9 cellular contexts compared by ENCODE assay signal in the genomic region with DNA sequence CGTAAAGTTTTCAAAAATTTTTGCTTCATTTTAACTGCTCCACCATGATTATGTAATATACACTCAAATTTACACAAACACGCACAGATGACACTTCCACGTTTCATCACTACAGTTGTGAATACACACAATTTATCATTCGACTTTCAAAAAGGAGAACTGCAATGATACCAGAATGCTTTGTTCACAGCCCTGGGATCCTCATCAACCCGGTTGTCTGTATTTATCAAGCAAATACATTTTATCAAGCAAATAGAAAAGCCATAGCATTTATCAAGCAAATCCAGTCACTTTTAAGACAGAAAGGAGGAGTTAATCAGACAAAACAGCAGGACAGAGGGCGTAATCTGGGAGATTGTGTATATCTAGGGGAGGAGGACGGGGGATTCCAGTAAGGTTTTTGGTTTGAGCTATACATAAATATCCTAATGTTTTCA. TPM values are rescaled to one million over a fixed set of nuclear protein-coding genes. Genes with fewer than 3 reads are reported as not detected.
DNase-seq lines count a peak whose midpoint lies in the region; ATAC-seq lines count a peak whose summit lies in the region.
"Had no signal": no experiment of that assay in that cellular context is flagged by ENCODE, and none has a peak within 500 bp of the region (broad histone marks: within the 10 kb centered on the region; RNA-seq: fewer than 3 reads in every experiment).

No MANE protein-coding gene starts in this region.

- no peaks in the 10 kb centered on the region for H3K36me3 ChIP-seq in CD8-positive, alpha-beta memory T cell (ENCODE audit: insufficient read depth, low read length)
- no peaks in the 10 kb centered on the region for H3K36me3 ChIP-seq in Karpas-422 (ENCODE audit: insufficient read depth, low read length)
- no peaks in the 10 kb centered on the region for H3K36me3 ChIP-seq in mesendoderm (ENCODE audit: control insufficient read depth, insufficient read depth, low read length)

- no peaks in the 10 kb centered on the region for H3K9me2 ChIP-seq in Karpas-422 (replicated peaks; ENCODE audit: insufficient read depth, low read length)

- 100% methylated on average over 2 of the region's 7 CpGs for WGBS in mesendoderm (ENCODE audit: extremely low coverage, insufficient coverage, low lambda C conversion rate)

- H4K5ac ChIP-seq in mesendoderm (ENCODE audit: low read length) = no peak overlapping the region

- no peak overlapping the region for H2BK5ac ChIP-seq in mesendoderm (ENCODE audit: low read length)

- CTCF ChIA-PET in CD8-positive, alpha-beta memory T cell (lab: Charles Lee) = interaction anchor here (1.1 to 10.4 kb wide), 3 partner anchors 17 to 235 kb away, joined by 3 to 81 read pairs (median 4); partner anchors contain the start of gene HMGN4

- H2BK120ac ChIP-seq in mesendoderm (ENCODE audit: low read depth, low read length) = no peak overlapping the region

- POLR2A ChIA-PET in CD8-positive, alpha-beta memory T cell (lab: Charles Lee) = interaction anchor here (0.7 to 1.2 kb wide), 4 partner anchors 9 to 38 kb away, joined by 3 to 5 read pairs (median 4); partner anchors contain the start of gene HMGN4

- no peaks in the 10 kb centered on the region for H3K79me1 ChIP-seq in mesendoderm (ENCODE audit: low read length)

- no peak overlapping the region for H2BK15ac ChIP-seq in mesendoderm (replicated peaks; ENCODE audit: low read depth)

- H3K9ac ChIP-seq in Karpas-422 (ENCODE audit: low read length) (no peak overlapping the region), mesendoderm (ENCODE audit: low read length) (no peak overlapping the region)

- peaks cover 23 to 38% (median 26%) of the 10 kb centered on the region in 3 donors for H3K4me1 Mint-ChIP-seq in CD8-positive, alpha-beta memory T cell
- peaks cover 50% of the 10 kb centered on the region for H3K4me1 Mint-ChIP-seq in activated naive CD8-positive, alpha-beta T cell treated with anti-CD3 and anti-CD28 coated beads, Interleukin-2, amount 50 U/mL, for 24 hours

- H4K8ac ChIP-seq in mesendoderm (ENCODE audit: low read depth, low read length) = no peak overlapping the region

- H3K4me1 ChIP-seq in CD8-positive, alpha-beta memory T cell (ENCODE audit: insufficient read depth, low read length) = peaks cover 14% of the 10 kb centered on the region
- H3K4me1 ChIP-seq in Karpas-422 (ENCODE audit: low read length) (peaks cover 17% of the 10 kb centered on the region), mesendoderm (ENCODE audit: control insufficient read depth, low read depth, low read length) (no peaks in the 10 kb centered on the region)

- H3K18ac ChIP-seq in mesendoderm (ENCODE audit: low read length) = no peak overlapping the region

- no peak overlapping the region for H3K56ac ChIP-seq in mesendoderm (ENCODE audit: low read length)

- no peak for DNase-seq in CD8-positive, alpha-beta memory T cell
- DNase-seq in Karpas-422 = no peak
- DNase-seq in activated naive CD8-positive, alpha-beta T cell treated with anti-CD3 and anti-CD28 coated beads, Interleukin-2, amount 50 U/mL, for 24 hours = no peak
- no peak for DNase-seq in mesendoderm
- no peak for DNase-seq in NCI-H2227 (lab: John Stamatoyannopoulos, UW; ENCODE audit: unreplicated experiment)
- DNase-seq in KG1 (lab: John Stamatoyannopoulos, UW) = no peak
- DNase-seq in NCI-H2107 (lab: John Stamatoyannopoulos, UW) = no peak
- DNase-seq: left colon had no signal

- H3K27me3 ChIP-seq in CD8-positive, alpha-beta memory T cell (ENCODE audit: insufficient read depth, low read length, poor library complexity, severe bottlenecking) = no peaks in the 10 kb centered on the region
- H3K27me3 ChIP-seq in Karpas-422 (ENCODE audit: low read length) (no peaks in the 10 kb centered on the region), mesendoderm (ENCODE audit: insufficient read depth, low read length, poor library complexity) (no peaks in the 10 kb centered on the region)

- H2AFZ ChIP-seq in Karpas-422 (ENCODE audit: low read length) = no peak overlapping the region

- H3K9me3 ChIP-seq in CD8-positive, alpha-beta memory T cell (ENCODE audit: low read length) = peaks cover 4% of the 10 kb centered on the region
- H3K9me3 ChIP-seq in Karpas-422 (ENCODE audit: low read length) = peaks cover 7% of the 10 kb centered on the region; the same call in 1 of the 2 replicates

- peak overlapping the region; percentile 41 for H3K27ac ChIP-seq in CD8-positive, alpha-beta memory T cell (ENCODE audit: low read depth, low read length)
- H3K27ac ChIP-seq in Karpas-422 (ENCODE audit: low read length) = no peak overlapping the region
- no peak overlapping the region for H3K27ac ChIP-seq in mesendoderm (ENCODE audit: low read depth, low read length)

- H3K27me3 Mint-ChIP-seq in CD8-positive, alpha-beta memory T cell = peaks cover 0 to 16% of the 10 kb centered on the region in 2 donors
- peaks cover 10% of the 10 kb centered on the region for H3K27me3 Mint-ChIP-seq in activated naive CD8-positive, alpha-beta T cell treated with anti-CD3 and anti-CD28 coated beads, Interleukin-2, amount 50 U/mL, for 24 hours

- peak overlapping the region; percentile 41 to 93 (median 86) for H3K4me3 Mint-ChIP-seq in CD8-positive, alpha-beta memory T cell
- H3K4me3 Mint-ChIP-seq in activated naive CD8-positive, alpha-beta T cell treated with anti-CD3 and anti-CD28 coated beads, Interleukin-2, amount 50 U/mL, for 24 hours = peak overlapping the region; percentile 81

- peaks cover 0 to 5% (median 0%) of the 10 kb centered on the region in 3 donors for H3K36me3 Mint-ChIP-seq in CD8-positive, alpha-beta memory T cell
- H3K36me3 Mint-ChIP-seq in activated naive CD8-positive, alpha-beta T cell treated with anti-CD3 and anti-CD28 coated beads, Interleukin-2, amount 50 U/mL, for 24 hours (ENCODE audit: low read depth) = peaks cover 12% of the 10 kb centered on the region

- no peak overlapping the region for H3K23ac ChIP-seq in mesendoderm (ENCODE audit: low read length)

- no peak overlapping the region for H2AK5ac ChIP-seq in mesendoderm (ENCODE audit: low read length)

- peaks cover 0 to 18% (median 12%) of the 10 kb centered on the region in 5 donors for H3K9me3 Mint-ChIP-seq in CD8-positive, alpha-beta memory T cell
- H3K9me3 Mint-ChIP-seq in activated naive CD8-positive, alpha-beta T cell treated with anti-CD3 and anti-CD28 coated beads, Interleukin-2, amount 50 U/mL, for 24 hours = peaks cover 14% of the 10 kb centered on the region

- H3K79me2 ChIP-seq in Karpas-422 (ENCODE audit: low read length) (no peaks in the 10 kb centered on the region), mesendoderm (ENCODE audit: control insufficient read depth, insufficient read depth, low read length) (no peaks in the 10 kb centered on the region)

- H4K20me1 ChIP-seq in Karpas-422 (ENCODE audit: insufficient read depth, low read depth, low read length) = no peaks in the 10 kb centered on the region

- peak overlapping the region; percentile 47 for H3K4me3 ChIP-seq in CD8-positive, alpha-beta memory T cell (ENCODE audit: low read length)
- H3K4me3 ChIP-seq in Karpas-422 (ENCODE audit: low read length) (no peak overlapping the region), mesendoderm (ENCODE audit: low read length) (no peak overlapping the region)

- peak overlapping the region in 3 of 8 donors; percentile 64 to 93 (median 88) for H3K27ac Mint-ChIP-seq in CD8-positive, alpha-beta memory T cell
- peak overlapping the region; percentile 95 for H3K27ac Mint-ChIP-seq in activated naive CD8-positive, alpha-beta T cell treated with anti-CD3 and anti-CD28 coated beads, Interleukin-2, amount 50 U/mL, for 24 hours

- H3K4me2 ChIP-seq in Karpas-422 (ENCODE audit: low read depth, low read length, poor library complexity, severe bottlenecking) (peak overlapping the region; percentile 15), mesendoderm (ENCODE audit: low read length) (peak overlapping the region; percentile 23)

- no peak for ATAC-seq in activated naive CD8-positive, alpha-beta T cell treated with anti-CD3 and anti-CD28 coated beads, Interleukin-2, amount 50 U/mL, for 24 hours
- no peak for ATAC-seq in HG03469 (IDR thresholded peaks at IDR 0.05; ENCODE audit: unreplicated experiment)
- ATAC-seq: left colon had no signal

- no peak overlapping the region for H3K4ac ChIP-seq in mesendoderm (ENCODE audit: low read depth, low read length)

RNA-seq across cellular contexts. Expression of gene ABT1, which starts 20.3 kb away (rescaled TPM):
- 10 to 100 TPM; 34.5 to 36.1 TPM for total RNA-seq in CD8-positive, alpha-beta memory T cell
- 39.7 TPM for polyA plus RNA-seq in CD8-positive, alpha-beta memory T cell
- total RNA-seq in Karpas-422 (2014; rRNA removed; shearing (Covaris generic); ENCODE audit: low replicate concordance) = 22.7 and 23.7 TPM in 2 replicates
- polyA plus RNA-seq in mesendoderm (2013, experiment 1 of 2) = 24.5 TPM
- polyA plus RNA-seq in mesendoderm (2013, experiment 2 of 2) = 24.8 TPM

RNA-seq across cellular contexts. Expression of gene HMGN4, which starts 38.3 kb away (rescaled TPM):
- total RNA-seq in CD8-positive, alpha-beta memory T cell = 10 to 100 TPM; 90.0 to 91.4 TPM
- polyA plus RNA-seq in CD8-positive, alpha-beta memory T cell = 166 TPM
- total RNA-seq in Karpas-422 (2014; rRNA removed; shearing (Covaris generic); ENCODE audit: low replicate concordance) = 57.3 and 103 TPM in 2 replicates
- 28.8 TPM for polyA plus RNA-seq in mesendoderm (2013, experiment 1 of 2)
- 30.9 TPM for polyA plus RNA-seq in mesendoderm (2013, experiment 2 of 2)
